ENCODE assay signal across 23 cellular contexts in the genomic region with DNA sequence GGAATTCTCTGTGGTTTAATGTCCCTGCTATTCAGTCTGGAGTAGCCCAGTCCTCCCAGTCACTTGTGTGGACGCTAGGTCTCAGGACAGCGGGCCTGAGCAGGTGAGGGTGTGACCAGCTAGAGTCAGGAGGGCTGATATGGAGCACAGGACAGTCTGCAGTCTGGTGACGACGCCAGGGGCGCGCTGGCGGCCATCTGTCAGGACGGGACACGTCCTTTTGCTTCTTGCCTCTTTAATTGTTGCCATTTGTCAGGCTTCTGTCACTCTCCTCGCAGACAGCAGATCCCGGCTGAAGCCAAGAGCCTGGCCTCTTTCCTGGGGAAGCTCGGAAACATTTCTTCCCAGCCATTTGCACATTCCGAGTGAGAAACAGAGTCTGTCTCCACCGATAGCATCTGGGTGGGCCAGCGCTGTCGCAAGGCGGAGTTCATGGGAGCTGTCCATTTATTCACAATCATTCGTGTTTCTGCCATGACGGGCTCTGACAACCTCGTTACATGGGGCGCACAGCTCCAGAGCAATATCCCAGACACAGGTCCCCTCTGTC.
DNase-seq lines count a peak whose midpoint lies in the region; ATAC-seq and TF ChIP-seq lines count a peak whose summit lies in the region.
"Had no signal": no experiment of that assay in that cellular context is flagged by ENCODE, and none has a peak within 500 bp of the region (broad histone marks: within the 10 kb centered on the region; RNA-seq: fewer than 3 reads in every experiment).

No MANE protein-coding gene starts in this region.

- H3K9ac ChIP-seq in trophoblast cell (ENCODE audit: low read length) = no peak overlapping the region

- no peak overlapping the region for H2BK12ac ChIP-seq in trophoblast cell (ENCODE audit: low read length)

- DNase-seq in HFFc6 (no peak), WTC11 (ENCODE audit: low spot score) (no peak), trophoblast cell (peak; percentile 18 to 27), NCI-H1048 (lab: John Stamatoyannopoulos, UW) (no peak)
- DNase-seq in stimulated activated CD8-positive, alpha-beta memory T cell treated with anti-CD3 and anti-CD28 coated beads, Interleukin-4, amount 100 ng/mL, for 48 hours = no peak
- DNase-seq: activated CD4-positive, alpha-beta T cell treated with anti-CD3 and anti-CD28 coated beads, Interleukin-2, amount 10 ng/mL, durations not matched to agents 24 days and 14 days; activated CD8-positive, alpha-beta memory T cell treated with anti-CD3 and anti-CD28 coated beads, Interleukin-2, amount 10 ng/mL, durations not matched to agents 7 days and 5 days; activated naive CD4-positive, alpha-beta T cell treated with anti-CD3 and anti-CD28 coated beads, Interleukin-2, amount 10 ng/mL, durations not matched to agents 7 days and 5 days; activated T-cell treated with anti-CD3 and anti-CD28 coated beads, Interleukin-2, amount 50 U/mL, for 72 hours; CD4-positive, alpha-beta memory T cell; DMS 273 treated with DMSO at 0.1 percent for 48 hours; NCI-H1417; nucleus accumbens; retina; SIG-M5; stimulated activated CD4-positive, alpha-beta T cell treated with anti-CD3 and anti-CD28 coated beads, Interleukin-2, amount 100 ng/mL, for 48 hours had no signal

- H2BK5ac ChIP-seq in trophoblast cell (ENCODE audit: low read depth, low read length, poor library complexity) = no peak overlapping the region

- H3K14ac ChIP-seq in trophoblast cell (ENCODE audit: low read length) = no peak overlapping the region

- no peak overlapping the region for H2BK120ac ChIP-seq in trophoblast cell (ENCODE audit: insufficient read depth, low read length, poor library complexity)

- H3K9me3 ChIP-seq in gastroesophageal sphincter (no peaks in the 10 kb centered on the region), trophoblast cell (ENCODE audit: insufficient read depth, low read depth, low read length) (peaks cover 5% of the 10 kb centered on the region)
- H3K9me3 ChIP-seq: thyroid gland had no signal

- POLR2A ChIA-PET in WTC11 (lab: Charles Lee) = interaction anchor here (0.6 kb wide), 1 partner anchor 1154 kb away, joined by 3 read pairs; no protein-coding TSS in a partner anchor

- no peak overlapping the region for H2AFZ ChIP-seq in trophoblast cell (ENCODE audit: insufficient read depth, low read length, poor library complexity)

- TF ChIP-seq POLR2A in gastroesophageal sphincter (IDR thresholded peaks at IDR 0.05) = no peak

- CTCF ChIA-PET in WTC11 (lab: Charles Lee) = interaction anchor here (0.9 to 2.4 kb wide), 2 partner anchors 36 to 208 kb away, joined by 5 to 9 read pairs; no protein-coding TSS in a partner anchor

- H3K4me1 ChIP-seq in gastroesophageal sphincter (peaks cover 0 to 58% (median 33%) of the 10 kb centered on the region in 3 donors), trophoblast cell (ENCODE audit: control insufficient read depth in 1 of 2, insufficient read depth in 2 of 2, low read length in 2 of 2) (peaks cover 0 to 4% of the 10 kb centered on the region in 2 experiments)

- H3K4me1 Mint-ChIP-seq in HFFc6 (ENCODE audit: low read depth) = peaks cover 48% of the 10 kb centered on the region
- H3K4me1 Mint-ChIP-seq in WTC11 = no peaks in the 10 kb centered on the region; the same call in 1 of the 2 replicates
- H3K4me1 Mint-ChIP-seq: activated CD8-positive, alpha-beta memory T cell treated with anti-CD3 and anti-CD28 coated beads, Interleukin-2, amount 10 ng/mL, durations not matched to agents 7 days and 5 days; activated naive CD4-positive, alpha-beta T cell treated with anti-CD3 and anti-CD28 coated beads, Interleukin-2, amount 10 ng/mL, durations not matched to agents 7 days and 5 days; CD4-positive, alpha-beta memory T cell; IgD-negative memory B cell had no signal

- no peak overlapping the region for H3K23ac ChIP-seq in trophoblast cell (ENCODE audit: low read length)

- no peak overlapping the region for H3K4me2 ChIP-seq in trophoblast cell (ENCODE audit: low read length)

- H3K4me3 Mint-ChIP-seq in HFFc6 = peak overlapping the region; percentile 67
- H3K4me3 Mint-ChIP-seq in WTC11 = no peak overlapping the region
- H3K4me3 Mint-ChIP-seq: activated CD4-positive, alpha-beta T cell treated with anti-CD3 and anti-CD28 coated beads, Interleukin-2, amount 10 ng/mL, durations not matched to agents 24 days and 14 days; activated CD8-positive, alpha-beta memory T cell treated with anti-CD3 and anti-CD28 coated beads, Interleukin-2, amount 10 ng/mL, durations not matched to agents 7 days and 5 days; activated naive CD4-positive, alpha-beta T cell treated with anti-CD3 and anti-CD28 coated beads, Interleukin-2, amount 10 ng/mL, durations not matched to agents 7 days and 5 days; activated T-cell treated with anti-CD3 and anti-CD28 coated beads, Interleukin-2, amount 50 U/mL, for 72 hours; CD4-positive, alpha-beta memory T cell; IgD-negative memory B cell; stimulated activated memory B cell treated with anti-CD40 and anti-IgM and Interleukin-4, amounts not matched to agents 10 μg/mL and 1 μg/mL and 100 μg/mL, for 72 hours had no signal

- H4K12ac ChIP-seq in trophoblast cell (ENCODE audit: low read depth, low read length) = no peak overlapping the region

- no peaks in the 10 kb centered on the region for H3K27me3 ChIP-seq in gastroesophageal sphincter
- no peaks in the 10 kb centered on the region for H3K27me3 ChIP-seq in trophoblast cell (ENCODE audit: insufficient read depth, low read length)
- H3K27me3 ChIP-seq: thyroid gland had no signal

- H4K8ac ChIP-seq in trophoblast cell (ENCODE audit: low read depth, low read length) = no peak overlapping the region

- no peaks in the 10 kb centered on the region for H3K9me3 Mint-ChIP-seq in HFFc6
- no peaks in the 10 kb centered on the region for H3K9me3 Mint-ChIP-seq in WTC11
- H3K9me3 Mint-ChIP-seq: activated CD4-positive, alpha-beta T cell treated with anti-CD3 and anti-CD28 coated beads, Interleukin-2, amount 10 ng/mL, durations not matched to agents 24 days and 14 days; activated naive CD4-positive, alpha-beta T cell treated with anti-CD3 and anti-CD28 coated beads, Interleukin-2, amount 10 ng/mL, durations not matched to agents 7 days and 5 days; activated T-cell treated with anti-CD3 and anti-CD28 coated beads, Interleukin-2, amount 50 U/mL, for 72 hours; CD4-positive, alpha-beta memory T cell; IgD-negative memory B cell; stimulated activated memory B cell treated with anti-CD40 and anti-IgM and Interleukin-4, amounts not matched to agents 10 μg/mL and 1 μg/mL and 100 μg/mL, for 72 hours had no signal

- H3K27ac ChIP-seq in gastroesophageal sphincter (peak overlapping the region in 3 of 4 donors; percentile 66 to 76 (median 71)), trophoblast cell (ENCODE audit: low read depth, low read length) (peak overlapping the region; percentile 2)
- H3K27ac ChIP-seq: thyroid gland had no signal

- H4K91ac ChIP-seq in trophoblast cell (ENCODE audit: low read depth, low read length) = no peak overlapping the region

- H3K18ac ChIP-seq in trophoblast cell (ENCODE audit: low read length) = no peak overlapping the region

- peak overlapping the region; percentile 96 for H3K27ac Mint-ChIP-seq in HFFc6
- peak overlapping the region; percentile 57; the same call in 1 of the 2 replicates for H3K27ac Mint-ChIP-seq in WTC11
- H3K27ac Mint-ChIP-seq: activated CD4-positive, alpha-beta T cell treated with anti-CD3 and anti-CD28 coated beads, Interleukin-2, amount 10 ng/mL, durations not matched to agents 24 days and 14 days; activated CD8-positive, alpha-beta memory T cell treated with anti-CD3 and anti-CD28 coated beads, Interleukin-2, amount 10 ng/mL, durations not matched to agents 7 days and 5 days; activated naive CD4-positive, alpha-beta T cell treated with anti-CD3 and anti-CD28 coated beads, Interleukin-2, amount 10 ng/mL, durations not matched to agents 7 days and 5 days; activated T-cell treated with anti-CD3 and anti-CD28 coated beads, Interleukin-2, amount 50 U/mL, for 72 hours; CD4-positive, alpha-beta memory T cell; IgD-negative memory B cell; stimulated activated memory B cell treated with anti-CD40 and anti-IgM and Interleukin-4, amounts not matched to agents 10 μg/mL and 1 μg/mL and 100 μg/mL, for 72 hours had no signal

- ATAC-seq in WTC11 (no peak), gastroesophageal sphincter (no peak), HG03342 (IDR thresholded peaks at IDR 0.05; ENCODE audit: unreplicated experiment) (no peak), GM21737 (IDR thresholded peaks at IDR 0.05; ENCODE audit: unreplicated experiment) (no peak)
- ATAC-seq: activated CD8-positive, alpha-beta memory T cell treated with anti-CD3 and anti-CD28 coated beads, Interleukin-2, amount 10 ng/mL, durations not matched to agents 7 days and 5 days; activated T-cell treated with anti-CD3 and anti-CD28 coated beads, Interleukin-2, amount 50 U/mL, for 72 hours; Panc1; stimulated activated memory B cell treated with anti-CD40 and anti-IgM and Interleukin-4, amounts not matched to agents 10 μg/mL and 1 μg/mL and 100 μg/mL, for 72 hours had no signal

- H3K4me3 ChIP-seq in gastroesophageal sphincter (no peak overlapping the region), trophoblast cell (ENCODE audit: low read depth, low read length) (no peak overlapping the region)
- H3K4me3 ChIP-seq: thyroid gland had no signal

- no peaks in the 10 kb centered on the region for H3K79me2 ChIP-seq in trophoblast cell (ENCODE audit: control insufficient read depth, insufficient read depth, low read length, poor library complexity)

- H3K79me1 ChIP-seq in trophoblast cell (ENCODE audit: low read length) = no peaks in the 10 kb centered on the region

- H3K36me3 Mint-ChIP-seq in HFFc6 (ENCODE audit: low read depth) (peaks cover 32% of the 10 kb centered on the region), WTC11 (no peaks in the 10 kb centered on the region)
- H3K36me3 Mint-ChIP-seq: activated CD8-positive, alpha-beta memory T cell treated with anti-CD3 and anti-CD28 coated beads, Interleukin-2, amount 10 ng/mL, durations not matched to agents 7 days and 5 days; activated naive CD4-positive, alpha-beta T cell treated with anti-CD3 and anti-CD28 coated beads, Interleukin-2, amount 10 ng/mL, durations not matched to agents 7 days and 5 days; CD4-positive, alpha-beta memory T cell; IgD-negative memory B cell; stimulated activated memory B cell treated with anti-CD40 and anti-IgM and Interleukin-4, amounts not matched to agents 10 μg/mL and 1 μg/mL and 100 μg/mL, for 72 hours had no signal

- H3K27me3 Mint-ChIP-seq in HFFc6 (ENCODE audit: insufficient read depth) (peaks cover 33% of the 10 kb centered on the region), WTC11 (ENCODE audit: low read depth) (no peaks in the 10 kb centered on the region)

- peaks cover 0 to 60% of the 10 kb centered on the region in 2 donors for H3K36me3 ChIP-seq in gastroesophageal sphincter
- peaks cover 89 to 92% of the 10 kb centered on the region in 2 experiments for H3K36me3 ChIP-seq in trophoblast cell (ENCODE audit: control insufficient read depth in 1 of 2, insufficient read depth in 2 of 2, low read length in 2 of 2)
- H3K36me3 ChIP-seq: thyroid gland had no signal

- H3K4ac ChIP-seq in trophoblast cell (ENCODE audit: low read depth, low read length) = no peak overlapping the region

- TF ChIP-seq EP300 in gastroesophageal sphincter (IDR thresholded peaks at IDR 0.05) = no peak

- H2AK5ac ChIP-seq in trophoblast cell (ENCODE audit: low read length) = no peak overlapping the region

- WGBS in gastroesophageal sphincter (ENCODE audit: low coverage in 1 of 2), 2 donors = 40% methylated on average over 1 of the region's 21 CpGs; no CpG with 5 or more reads in 1 of the 2 donors
- no CpG with 5 or more reads among the region's 21 CpGs for WGBS in trophoblast cell (ENCODE audit: extremely low coverage, insufficient coverage, insufficient read length)

- no peak for TF ChIP-seq CTCF in HFFc6 (IDR thresholded peaks at IDR 0.05)
- TF ChIP-seq CTCF in WTC11 (IDR thresholded peaks at IDR 0.05) = no peak
- no peak for TF ChIP-seq CTCF in gastroesophageal sphincter (IDR thresholded peaks at IDR 0.05)

Comparison
In these comparisons a context has a peak if more than half of its experiments do, and no peak if none do; other contexts are left out.
1. DNase-seq: peak in trophoblast cell (2 of 2); none in HFFc6 (single experiment), WTC11 (single experiment), NCI-H1048 (single experiment) and stimulated activated CD8-positive, alpha-beta memory T cell treated with anti-CD3 and anti-CD28 coated beads, Interleukin-4, amount 100 ng/mL, for 48 hours (single experiment).